Comparison of ENCODE assay signal across 18 cellular contexts in genomic region chr2:70936165-70936978, GRCh38. TPM values are rescaled to one million over a fixed set of nuclear protein-coding genes. Genes with fewer than 3 reads are reported as not detected.
DNase-seq lines count a peak whose midpoint lies in the region; ATAC-seq and TF ChIP-seq lines count a peak whose summit lies in the region.
"Had no signal": no experiment of that assay in that cellular context is flagged by ENCODE, and none has a peak within 500 bp of the region (broad histone marks: within the 10 kb centered on the region; RNA-seq: fewer than 3 reads in every experiment).

No MANE protein-coding gene starts in this region.

- H3K27ac ChIP-seq in endodermal cell (ENCODE audit: low read depth, low read length): no peak overlapping the region
- H3K27ac ChIP-seq: BLaER1, esophagus muscularis mucosa, SJSA1 had no signal

- peaks cover 29% of the 10 kb centered on the region for H3K4me1 Mint-ChIP-seq in endodermal cell

- peaks cover 60% of the 10 kb centered on the region for H3K27me3 Mint-ChIP-seq in endodermal cell (ENCODE audit: insufficient read depth)

- no peaks in the 10 kb centered on the region for H3K36me3 Mint-ChIP-seq in endodermal cell (ENCODE audit: low read depth)
- H3K36me3 Mint-ChIP-seq: activated naive CD4-positive, alpha-beta T cell treated with anti-CD3 and anti-CD28 coated beads, Interleukin-2, amount 50 U/mL, for 72 hours had no signal

- no peaks in the 10 kb centered on the region for H3K9me3 ChIP-seq in endodermal cell (ENCODE audit: control insufficient read depth, low read length)
- H3K9me3 ChIP-seq: BLaER1, esophagus muscularis mucosa, SJSA1 had no signal

- WGBS in endodermal cell (ENCODE audit: insufficient coverage in 1 of 2, insufficient read length in 1 of 2), 2 experiments: 89 to 94% methylated on average over 2 to 10 of the region's 10 CpGs

- no peak overlapping the region for H3K27ac Mint-ChIP-seq in endodermal cell
- H3K27ac Mint-ChIP-seq: activated naive CD4-positive, alpha-beta T cell treated with anti-CD3 and anti-CD28 coated beads, Interleukin-2, amount 50 U/mL, for 72 hours; IgD-negative memory B cell had no signal

- H3K9ac ChIP-seq in endodermal cell (ENCODE audit: extremely low read depth, low read length, poor library complexity, severe bottlenecking): no peak overlapping the region
- H3K9ac ChIP-seq: BLaER1 had no signal

- H3K4me3 ChIP-seq in endodermal cell (ENCODE audit: low read length): no peak overlapping the region
- H3K4me3 ChIP-seq: BLaER1, esophagus muscularis mucosa, SJSA1 had no signal

- H3K27me3 ChIP-seq in endodermal cell (ENCODE audit: control insufficient read depth, insufficient read depth, low read length, poor library complexity, severe bottlenecking): peaks cover 28% of the 10 kb centered on the region
- H3K27me3 ChIP-seq: BLaER1 had no signal

- H3K36me3 ChIP-seq in endodermal cell (ENCODE audit: control insufficient read depth, insufficient read depth, low read length): no peaks in the 10 kb centered on the region
- H3K36me3 ChIP-seq: BLaER1, esophagus muscularis mucosa, SJSA1 had no signal

- no peak for TF ChIP-seq CTCF in endodermal cell (conservative IDR thresholded peaks at IDR 0.05)

- intact Hi-C loops in sciatic nerve (cut with DNase I): no loop called here

- H3K4me1 ChIP-seq in endodermal cell (ENCODE audit: control insufficient read depth, insufficient read depth, low read length): peaks cover 7% of the 10 kb centered on the region
- H3K4me1 ChIP-seq: esophagus muscularis mucosa, SJSA1 had no signal

- ATAC-seq in sciatic nerve (no peak), HG03280 (IDR thresholded peaks at IDR 0.05; ENCODE audit: unreplicated experiment) (no peak), GM21360 (IDR thresholded peaks at IDR 0.05; ENCODE audit: unreplicated experiment) (no peak)
- ATAC-seq: activated naive CD4-positive, alpha-beta T cell treated with anti-CD3 and anti-CD28 coated beads, Interleukin-2, amount 50 U/mL, for 72 hours had no signal

- no peaks in the 10 kb centered on the region for H3K9me3 Mint-ChIP-seq in endodermal cell
- H3K9me3 Mint-ChIP-seq: activated naive CD4-positive, alpha-beta T cell treated with anti-CD3 and anti-CD28 coated beads, Interleukin-2, amount 50 U/mL, for 72 hours; IgD-negative memory B cell; nephron had no signal

- H3K4me3 Mint-ChIP-seq in endodermal cell: no peak overlapping the region
- H3K4me3 Mint-ChIP-seq: IgD-negative memory B cell had no signal

- DNase-seq in NCI-H1417 (lab: John Stamatoyannopoulos, UW) (peak in 2 of 3 experiments; percentile 24 to 61), NCI-H1417 treated with DMSO at 0.1 percent for 48 hours (lab: John Stamatoyannopoulos, UW) (no peak), NCI-H2029 treated with DMSO at 0.1 percent for 48 hours (lab: John Stamatoyannopoulos, UW) (peak; percentile 26), endodermal cell (peak; percentile 46), sciatic nerve (ENCODE audit: low spot score) (peak; percentile 28), NCI-H2227 treated with DMSO at 0.1 percent for 48 hours (lab: John Stamatoyannopoulos, UW) (no peak)
- DNase-seq: 8988T had no signal

RNA-seq across cellular contexts. Expression of gene ATP6V1B1, which starts 0.7 kb away (rescaled TPM):
- total RNA-seq in endodermal cell: not detected
- 1.1 TPM for polyA plus RNA-seq in endodermal cell (2013, experiment 1 of 2)
- 0.79 TPM for polyA plus RNA-seq in endodermal cell (2013, experiment 2 of 2)
- 1.3 TPM for total RNA-seq in sciatic nerve
- total RNA-seq: dermis microvascular lymphatic vessel endothelial cell, OCI-LY7, SJSA1 had no signal
- polyA plus RNA-seq: IgD-negative memory B cell had no signal

RNA-seq across cellular contexts. Expression of gene VAX2, which starts 36.0 kb away (rescaled TPM):
- total RNA-seq in endodermal cell: under 1 TPM; 0.24 to 0.40 TPM
- polyA plus RNA-seq in endodermal cell (2013, experiment 1 of 2): 0.68 TPM
- polyA plus RNA-seq in endodermal cell (2013, experiment 2 of 2): 0.58 TPM
- 1.9 TPM for total RNA-seq in sciatic nerve
- total RNA-seq: dermis microvascular lymphatic vessel endothelial cell, OCI-LY7, SJSA1 had no signal
- polyA plus RNA-seq: IgD-negative memory B cell had no signal

RNA-seq across cellular contexts. Expression of gene ANKRD53, which starts 42.1 kb away (rescaled TPM):
- total RNA-seq in endodermal cell (under 1 TPM; 0.24 to 0.97 TPM), sciatic nerve (2.2 TPM)
- polyA plus RNA-seq in endodermal cell (2013, experiment 1 of 2): 1.1 TPM
- polyA plus RNA-seq in endodermal cell (2013, experiment 2 of 2): 0.62 TPM
- total RNA-seq: Daoy, OCI-LY7, SJSA1 had no signal
- polyA plus RNA-seq: IgD-negative memory B cell had no signal

RNA-seq across cellular contexts. Expression of gene TEX261, which starts 58.3 kb away (rescaled TPM):
- total RNA-seq in endodermal cell (10 to 100 TPM; 13.3 to 19.9 TPM), sciatic nerve (52.7 TPM)
- polyA plus RNA-seq in endodermal cell (2013, experiment 1 of 2): 33.6 TPM
- 25.2 TPM for polyA plus RNA-seq in endodermal cell (2013, experiment 2 of 2)

Comparison
In these comparisons a context has a peak if more than half of its experiments do, and no peak if none do; other contexts are left out.
1. DNase-seq: peak in NCI-H1417 (2 of 3), NCI-H2029 treated with DMSO at 0.1 percent for 48 hours (single experiment), endodermal cell (single experiment) and sciatic nerve (single experiment); none in NCI-H1417 treated with DMSO at 0.1 percent for 48 hours (single experiment) and NCI-H2227 treated with DMSO at 0.1 percent for 48 hours (single experiment).